In the genomic region with DNA sequence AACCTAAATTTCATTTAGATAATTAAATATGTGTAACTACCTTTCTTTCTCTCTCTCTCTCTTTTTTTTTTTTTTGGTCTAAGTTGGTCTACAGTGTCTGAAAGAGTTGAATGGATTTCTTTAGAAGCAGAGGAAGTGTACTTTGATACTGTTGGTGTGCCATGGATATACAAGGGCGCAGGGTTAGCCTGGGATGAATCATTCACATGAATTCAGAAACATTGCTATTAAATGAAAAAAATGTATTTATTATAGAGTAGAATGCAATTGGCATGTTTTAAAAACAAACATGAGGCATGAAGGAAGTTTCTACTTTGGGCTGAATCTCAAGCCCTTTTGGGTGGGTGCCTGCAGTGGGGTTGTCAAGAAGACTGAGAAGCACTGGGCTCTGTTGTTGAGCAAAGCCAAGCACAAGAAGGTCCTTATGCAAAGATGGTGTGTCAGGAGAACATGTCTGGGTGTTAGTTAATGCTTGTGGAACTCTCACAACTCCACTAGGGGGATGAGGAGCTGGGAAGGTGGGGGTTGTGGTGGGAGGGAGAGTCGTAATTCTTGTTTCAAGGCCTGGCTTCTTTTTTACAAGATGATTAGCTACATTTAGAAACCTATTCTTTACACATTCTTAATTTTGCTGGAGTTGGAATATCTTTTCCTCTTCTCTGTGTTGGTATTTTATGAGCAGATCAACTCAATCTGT, we compare ENCODE assay signal across 1 cellular context.
TF ChIP-seq lines count a peak whose summit lies in the region.

No MANE protein-coding gene starts in this region.

TF ChIP-seq in GM23338, 12 proteins besides CTCF, POLR2A, EP300 and RAD21 (continued from another document):
- no peak for TF ChIP-seq ZNF114 (CRISPR knock-in tag; IDR thresholded peaks at IDR 0.05)
